25 cellular contexts compared by ENCODE assay signal in genomic region chrX:12304261-12304660, GRCh38.
DNase-seq lines count a peak whose midpoint lies in the region; ATAC-seq, FAIRE-seq and TF ChIP-seq lines count a peak whose summit lies in the region.
"Had no signal": no experiment of that assay in that cellular context is flagged by ENCODE, and none has a peak within 500 bp of the region (broad histone marks: within the 10 kb centered on the region; RNA-seq: fewer than 3 reads in every experiment).

No MANE protein-coding gene starts in this region.

- no peak overlapping the region for H3K9ac ChIP-seq in adipocyte (ENCODE audit: low read length)
- H3K9ac ChIP-seq in HepG2 (ENCODE audit: insufficient read depth, low read depth, low read length), result no peak overlapping the region

- no TSS peak for BruUV-seq in HepG2 (replicated peaks; lab: Mats Ljungman, UMichigan)

- WGBS in HepG2 (ENCODE audit: low lambda C conversion rate), result 0% methylated on average over 2 of the region's 2 CpGs

- intact Hi-C loops in HepG2 (cut with micrococcal nuclease; ENCODE audit: unreplicated experiment), result no loop called here

- ATAC-seq in GM19395 (IDR thresholded peaks at IDR 0.05; ENCODE audit: unreplicated experiment), result no peak
- ATAC-seq in HepG2, result no peak
- no peak for ATAC-seq in HG02642 (IDR thresholded peaks at IDR 0.05; ENCODE audit: poor library complexity, unreplicated experiment)
- ATAC-seq: Panc1 had no signal

- TF ChIP-seq EP300 in HepG2 (IDR thresholded peaks at IDR 0.05; ENCODE audit: low read depth in 2 of 2, low read length in 2 of 2) (no peak), HepG2 (CRISPR knock-in tag; IDR thresholded peaks at IDR 0.05; ENCODE audit: borderline replicate concordance) (no peak)

- H2AFZ ChIP-seq in ACC112 (ENCODE audit: low read length, unreplicated experiment), result no peak overlapping the region
- no peak overlapping the region for H2AFZ ChIP-seq in HepG2 (ENCODE audit: low read length)

- TF ChIP-seq POLR2A in HepG2 (IDR thresholded peaks at IDR 0.05; ENCODE audit: insufficient read depth in 1 of 2, low read depth in 2 of 2, low read length in 2 of 2), result no peak

- DNase-seq in GM04503 (ENCODE audit: low read depth), result peak; percentile 34
- peak; percentile 76 for DNase-seq in adipocyte (ENCODE audit: low read depth)
- peak; percentile 19 for DNase-seq in hepatic stellate cell (ENCODE audit: low spot score)
- DNase-seq in dermis blood vessel endothelial cell, result no peak
- DNase-seq in HepG2 (ENCODE audit: low spot score), result no peak
- DNase-seq: activated CD8-positive, alpha-beta memory T cell treated with anti-CD3 and anti-CD28 coated beads for 24 hours; activated naive CD4-positive, alpha-beta T cell treated with anti-CD3 and anti-CD28 coated beads for 36 hours; activated T-cell treated with anti-CD3 and anti-CD28 coated beads, Interleukin-2, amount 50 U/mL, for 48 hours; aorta; effector CD8-positive, alpha-beta T cell; erythroblast; HFFc6; kidney glomerular epithelial cell; NCI-H2081 treated with DMSO at 0.1 percent for 48 hours; NCI-H446 treated with DMSO at 0.1 percent for 48 hours; nucleus accumbens; SIG-M5; stimulated activated CD4-positive, alpha-beta T cell treated with anti-CD3 and anti-CD28 coated beads, Interleukin-4, amount 100 ng/mL, for 24 hours had no signal

- no peak overlapping the region for H3K4me3 ChIP-seq in ACC112 (ENCODE audit: low read depth, low read length)
- H3K4me3 ChIP-seq in adipocyte (ENCODE audit: low read length), result no peak overlapping the region
- H3K4me3 ChIP-seq in HepG2 (replicated peaks in 1 of 3; ENCODE audit: insufficient read depth in 1 of 3, low read depth in 2 of 3, low read length in 3 of 3), result no peak overlapping the region
- H3K4me3 ChIP-seq: tibial nerve had no signal

- H3K36me3 ChIP-seq in ACC112 (ENCODE audit: insufficient read depth, low read length) (no peaks in the 10 kb centered on the region), adipocyte (ENCODE audit: control insufficient read depth, insufficient read depth, low read length, severe bottlenecking) (no peaks in the 10 kb centered on the region), HepG2 (replicated peaks in 1 of 2; ENCODE audit: control insufficient read depth in 1 of 2, insufficient read depth in 2 of 2, low read length in 2 of 2) (no peaks in the 10 kb centered on the region)
- H3K36me3 ChIP-seq: tibial nerve had no signal

- no peaks in the 10 kb centered on the region for H4K20me1 ChIP-seq in HepG2 (ENCODE audit: insufficient read depth, low read length)

- no peak for TF ChIP-seq CTCF in HepG2 (CRISPR knock-in tag; IDR thresholded peaks at IDR 0.05)

- in situ Hi-C loops in HepG2 (cut with HindIII; ENCODE audit: extremely low pct_ligation_motif_present, low pct_unique_long_range_greater_than_20kb), result no loop called here

- no peaks in the 10 kb centered on the region for H3K79me2 ChIP-seq in ACC112 (ENCODE audit: control insufficient read depth, insufficient read depth, low read length, unreplicated experiment)
- no peaks in the 10 kb centered on the region for H3K79me2 ChIP-seq in HepG2 (ENCODE audit: insufficient read depth, low read length)

- CTCF ChIA-PET in HepG2 (lab: Yijun Ruan, JAX; ENCODE audit: low intra/inter-chr PET ratio, low total read pairs), result no interaction called here

- H3K27me3 ChIP-seq in ACC112 (ENCODE audit: insufficient read depth, low read length), result no peaks in the 10 kb centered on the region
- no peaks in the 10 kb centered on the region for H3K27me3 ChIP-seq in adipocyte (replicated peaks; ENCODE audit: control insufficient read depth, insufficient read depth, low read length)
- no peaks in the 10 kb centered on the region for H3K27me3 ChIP-seq in HepG2 (ENCODE audit: control insufficient read depth in 1 of 2, insufficient read depth in 2 of 2, low read length in 2 of 2)
- H3K27me3 ChIP-seq: tibial nerve had no signal

- no peak for FAIRE-seq in HepG2 (lab: Jason Lieb, UNC)
- FAIRE-seq: A204.1, D721Med had no signal

- TF ChIP-seq RAD21 in HepG2 (CRISPR knock-in tag; IDR thresholded peaks at IDR 0.05), result no peak

- peak overlapping the region; percentile 45 for H3K27ac ChIP-seq in ACC112 (ENCODE audit: low read depth, low read length)
- no peak overlapping the region for H3K27ac ChIP-seq in HepG2 (ENCODE audit: extremely low read length, insufficient read depth, low read length)
- H3K27ac ChIP-seq: tibial nerve had no signal

- no peaks in the 10 kb centered on the region for H3K9me3 ChIP-seq in adipocyte (ENCODE audit: control insufficient read depth, low read length)
- no peaks in the 10 kb centered on the region for H3K9me3 ChIP-seq in HepG2 (ENCODE audit: low read length)
- H3K9me3 ChIP-seq: tibial nerve had no signal

- H3K4me1 ChIP-seq in ACC112 (ENCODE audit: control insufficient read depth, insufficient read depth, low read length, unreplicated experiment) (peaks cover 15% of the 10 kb centered on the region), adipocyte (ENCODE audit: control insufficient read depth, insufficient read depth, low read length) (no peaks in the 10 kb centered on the region), HepG2 (ENCODE audit: insufficient read depth, low read length) (no peaks in the 10 kb centered on the region)
- H3K4me1 ChIP-seq: tibial nerve had no signal

- H3K4me2 ChIP-seq in HepG2 (ENCODE audit: low read depth, low read length), result no peak overlapping the region

- POLR2A ChIA-PET in HepG2 (lab: Yijun Ruan, JAX), result no interaction called here

TF ChIP-seq in HepG2, 621 proteins besides CTCF, POLR2A, EP300 and RAD21:
- TF ChIP-seq, protein P1, sequence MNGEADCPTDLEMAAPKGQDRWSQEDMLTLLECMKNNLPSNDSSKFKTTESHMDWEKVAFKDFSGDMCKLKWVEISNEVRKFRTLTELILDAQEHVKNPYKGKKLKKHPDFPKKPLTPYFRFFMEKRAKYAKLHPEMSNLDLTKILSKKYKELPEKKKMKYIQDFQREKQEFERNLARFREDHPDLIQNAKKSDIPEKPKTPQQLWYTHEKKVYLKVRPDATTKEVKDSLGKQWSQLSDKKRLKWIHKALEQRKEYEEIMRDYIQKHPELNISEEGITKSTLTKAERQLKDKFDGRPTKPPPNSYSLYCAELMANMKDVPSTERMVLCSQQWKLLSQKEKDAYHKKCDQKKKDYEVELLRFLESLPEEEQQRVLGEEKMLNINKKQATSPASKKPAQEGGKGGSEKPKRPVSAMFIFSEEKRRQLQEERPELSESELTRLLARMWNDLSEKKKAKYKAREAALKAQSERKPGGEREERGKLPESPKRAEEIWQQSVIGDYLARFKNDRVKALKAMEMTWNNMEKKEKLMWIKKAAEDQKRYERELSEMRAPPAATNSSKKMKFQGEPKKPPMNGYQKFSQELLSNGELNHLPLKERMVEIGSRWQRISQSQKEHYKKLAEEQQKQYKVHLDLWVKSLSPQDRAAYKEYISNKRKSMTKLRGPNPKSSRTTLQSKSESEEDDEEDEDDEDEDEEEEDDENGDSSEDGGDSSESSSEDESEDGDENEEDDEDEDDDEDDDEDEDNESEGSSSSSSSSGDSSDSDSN (CRISPR knock-in tag; IDR thresholded peaks at IDR 0.05), result no peak
- TF ChIP-seq HHEX (CRISPR knock-in tag; IDR thresholded peaks at IDR 0.05), result no peak

Comparison
In these comparisons a context has a peak if more than half of its experiments do, and no peak if none do; other contexts are left out.
1. DNase-seq: peak in GM04503 (single experiment), adipocyte (single experiment) and hepatic stellate cell (single experiment); none in dermis blood vessel endothelial cell (single experiment) and HepG2 (single experiment).